Comparison of ENCODE assay signal across 32 cellular contexts in genomic region chr3:96719921-96720320, GRCh38.
"Had no signal": no experiment of that assay in that cellular context is flagged by ENCODE, and none has a peak within 500 bp of the region (broad histone marks: within the 10 kb centered on the region; RNA-seq: fewer than 3 reads in every experiment).

No MANE protein-coding gene starts in this region.

- ATAC-seq: Panc1, Right ventricle myocardium inferior, SK-N-SH treated with all-trans-retinoic acid at 6 μM for 48 hours, T-cell had no signal

- H3K27me3 ChIP-seq: SJCRH30 had no signal

- H2AFZ ChIP-seq: PC-9 had no signal

- DNase-seq: Karpas-422, NCI-H1048, NCI-H1092 treated with DMSO at 0.1 percent for 48 hours, NCI-H1105 treated with DMSO at 0.1 percent for 48 hours, NCI-H1417, NCI-H1436, NCI-H146, NCI-H1694, NCI-H187, NCI-H1930, NCI-H2029 treated with DMSO at 0.1 percent for 48 hours, NCI-H2081 treated with DMSO at 0.1 percent for 48 hours, NCI-H2107, NCI-H2171, NCI-H226, NCI-H446 treated with DMSO at 0.1 percent for 48 hours, NCI-H510A, NCI-H524, NCI-H526, NCI-H69, NCI-H748 treated with DMSO at 0.1 percent for 48 hours, NCI-H82, PC-9, SHP77, SIG-M5, SJCRH30, T-cell had no signal

- H3K36me3 ChIP-seq: SJCRH30 had no signal

- H3K4me3 ChIP-seq: PC-9, SJCRH30, SK-N-MC had no signal

- H3K9me3 ChIP-seq: SJCRH30 had no signal

- H3K4me2 ChIP-seq: PC-9 had no signal

- H3K27ac ChIP-seq: PC-9, RWPE1, SJCRH30, SK-N-MC had no signal

- H3K4me1 ChIP-seq: SJCRH30 had no signal
